In the genomic region with DNA sequence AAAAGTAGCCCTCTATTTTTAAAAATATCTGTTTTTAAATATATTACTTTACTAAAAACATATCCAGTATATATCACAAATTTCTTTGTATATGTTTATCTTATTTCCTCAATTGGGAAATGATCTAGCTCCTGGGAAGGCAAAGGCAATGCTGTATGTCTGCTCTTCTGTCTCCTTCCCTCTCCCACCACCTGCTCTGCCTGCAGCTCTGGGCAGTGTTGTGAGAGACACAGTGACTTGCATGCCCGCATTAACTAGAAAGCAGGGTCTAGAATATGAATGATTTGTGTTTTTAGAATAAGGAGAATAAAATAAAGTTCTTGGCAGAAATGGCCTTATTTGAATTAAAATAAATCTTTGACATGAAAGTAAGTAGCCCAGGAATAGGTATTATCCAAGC, we compare ENCODE assay signal across 16 cellular contexts. TPM values are rescaled to one million over a fixed set of nuclear protein-coding genes. Genes with fewer than 3 reads are reported as not detected.
DNase-seq lines count a peak whose midpoint lies in the region; ATAC-seq and TF ChIP-seq lines count a peak whose summit lies in the region.
"Had no signal": no experiment of that assay in that cellular context is flagged by ENCODE, and none has a peak within 500 bp of the region (broad histone marks: within the 10 kb centered on the region; RNA-seq: fewer than 3 reads in every experiment).

No MANE protein-coding gene starts in this region.

- intact Hi-C loops in PC-9 (cut with micrococcal nuclease; ENCODE audit: unreplicated experiment) = no loop called here
- intact Hi-C loops in A673 (cut with micrococcal nuclease; ENCODE audit: unreplicated experiment) = no loop called here

- H3K27me3 ChIP-seq in PC-9 (ENCODE audit: insufficient read depth, low read depth) (no peaks in the 10 kb centered on the region), A673 (replicated peaks; ENCODE audit: insufficient read depth, low read depth, low read length, poor library complexity) (peaks cover 42% of the 10 kb centered on the region)
- H3K27me3 ChIP-seq: BLaER1 treated with 17β-estradiol and CSF1 and Interleukin-3, amounts not matched to agents 10 nM and 100 nM had no signal

- H3K4me1 ChIP-seq in PC-9 (replicated peaks; ENCODE audit: insufficient read depth) (0 out of 2 replicates have a peak, but pooled peaks cover 3% of the 10 kb centered on the region), A673 (ENCODE audit: insufficient read depth, low read length, poor library complexity, severe bottlenecking) (no peaks in the 10 kb centered on the region)
- H3K4me1 ChIP-seq: BLaER1 treated with 17β-estradiol and CSF1 and Interleukin-3, amounts not matched to agents 10 nM and 100 nM; Caco-2 had no signal

- H3K79me2 ChIP-seq in PC-9 (ENCODE audit: low read depth) = no peaks in the 10 kb centered on the region

- H3K9me3 ChIP-seq in PC-9 (ENCODE audit: insufficient read depth, low read depth) (peaks cover 3% of the 10 kb centered on the region; the same call in 1 of the 2 replicates), A673 (ENCODE audit: low read depth, low read length, poor library complexity, severe bottlenecking) (no peaks in the 10 kb centered on the region)
- H3K9me3 ChIP-seq: BLaER1 treated with 17β-estradiol and CSF1 and Interleukin-3, amounts not matched to agents 10 nM and 100 nM; Caco-2 had no signal

- H3K4me2 ChIP-seq in PC-9 = no peak overlapping the region
- H3K4me2 ChIP-seq: BLaER1 treated with 17β-estradiol and CSF1 and Interleukin-3, amounts not matched to agents 10 nM and 100 nM had no signal

- H3K27ac ChIP-seq in PC-9 (peak overlapping the region; percentile 2; the same call in 1 of the 2 replicates), A673 (ENCODE audit: low read depth, low read length, poor library complexity, severe bottlenecking) (no peak overlapping the region)
- H3K27ac ChIP-seq: BLaER1 treated with 17β-estradiol and CSF1 and Interleukin-3, amounts not matched to agents 10 nM and 100 nM; C4-2B had no signal

- H2AFZ ChIP-seq in PC-9 = no peak overlapping the region

- no peaks in the 10 kb centered on the region for H3K9me2 ChIP-seq in PC-9 (ENCODE audit: insufficient read depth)

- POLR2A ChIA-PET in PC-9 (lab: Charles Lee; ENCODE audit: unreplicated experiment) = no interaction called here
- POLR2A ChIA-PET in A673 (lab: Charles Lee; ENCODE audit: low non-redundant PET) = no interaction called here

- no peaks in the 10 kb centered on the region for H4K20me1 ChIP-seq in PC-9 (ENCODE audit: insufficient read depth)
- H4K20me1 ChIP-seq: BLaER1 treated with 17β-estradiol and CSF1 and Interleukin-3, amounts not matched to agents 10 nM and 100 nM had no signal

- ATAC-seq in left lobe of liver (peak; percentile 26), HG03571 (IDR thresholded peaks at IDR 0.05; ENCODE audit: unreplicated experiment) (no peak)
- ATAC-seq: CD8-positive, alpha-beta T cell had no signal

- H3K36me3 ChIP-seq in PC-9 (ENCODE audit: low read depth) (no peaks in the 10 kb centered on the region), A673 (ENCODE audit: insufficient read depth, low read length, poor library complexity, severe bottlenecking) (no peaks in the 10 kb centered on the region)
- H3K36me3 ChIP-seq: BLaER1 treated with 17β-estradiol and CSF1 and Interleukin-3, amounts not matched to agents 10 nM and 100 nM had no signal

- no peak for DNase-seq in PC-9
- DNase-seq in left lobe of liver (ENCODE audit: low spot score) = no peak
- DNase-seq in activated naive CD4-positive, alpha-beta T cell treated with Interleukin-2 at 50 U/mL for 16 hours = no peak
- no peak for DNase-seq in A673 (ENCODE audit: low spot score)
- DNase-seq: 8988T; AML-193; CD4-positive, alpha-beta T cell; CD8-positive, alpha-beta T cell; DMS79 treated with DMSO at 0.1 percent for 48 hours; GF-D8 had no signal

- CTCF ChIA-PET in PC-9 (lab: Charles Lee) (no interaction called here), A673 (lab: Charles Lee) (no interaction called here)

- H3K4me3 ChIP-seq in PC-9 (no peak overlapping the region), A673 (ENCODE audit: low read depth, low read length, poor library complexity, severe bottlenecking) (no peak overlapping the region)
- H3K4me3 ChIP-seq: BLaER1 treated with 17β-estradiol and CSF1 and Interleukin-3, amounts not matched to agents 10 nM and 100 nM had no signal

- BruUV-seq in PC-9 (replicated peaks; lab: Mats Ljungman, UMichigan) = no TSS peak
- BruUV-seq in A673 (replicated peaks; lab: Mats Ljungman, UMichigan) = no TSS peak

- TF ChIP-seq CTCF in PC-9 (conservative IDR thresholded peaks at IDR 0.05) (no peak), A673 (conservative IDR thresholded peaks at IDR 0.05; ENCODE audit: low read depth, low read length) (no peak)

- H3F3A ChIP-seq in PC-9 (ENCODE audit: insufficient read depth, low read depth) = peaks cover 16% of the 10 kb centered on the region

RNA-seq across cellular contexts. Expression of a gene that starts 11.1 kb away (rescaled TPM):
- total RNA-seq in PC-9 (2021) = not detected in 2 replicates
- total RNA-seq in left lobe of liver = 59.4 TPM
- not detected in 2 replicates for total RNA-seq in A673 (2021)
- total RNA-seq: B cell; Calu3; CD4-positive, alpha-beta T cell; CD8-positive, alpha-beta T cell had no signal

Comparison
In these comparisons a context has a peak if more than half of its experiments do, and no peak if none do; other contexts are left out.
1. RNA of a gene that starts 11.1 kb away (total RNA-seq): 59.4 TPM in left lobe of liver (single experiment); not detected in PC-9 and not detected in A673; every median in the first group is over 10 times any median in the second.